8 cellular contexts compared by ENCODE assay signal in genomic region chr9:89937051-89937450, GRCh38.
"Had no signal": no experiment of that assay in that cellular context is flagged by ENCODE, and none has a peak within 500 bp of the region (broad histone marks: within the 10 kb centered on the region; RNA-seq: fewer than 3 reads in every experiment).

No MANE protein-coding gene starts in this region.

- H3K4me3 ChIP-seq: GM12878 had no signal

- ATAC-seq: GM12878 had no signal

- DNase-seq: GDM1, GF-D8 had no signal

- FAIRE-seq: G401.6, GM12878, GM12891, GM12892, GM18507, GM19239 had no signal
